ENCODE assay signal across 8 cellular contexts in genomic region chr20:63894358-63895201, GRCh38. TPM values are rescaled to one million over a fixed set of nuclear protein-coding genes. Genes with fewer than 3 reads are reported as not detected.
DNase-seq lines count a peak whose midpoint lies in the region; ATAC-seq and TF ChIP-seq lines count a peak whose summit lies in the region.

DNAJC5 (plus strand) TSS chr20:63895126; CDS start chr20:63928346, 33,220 bp downstream.

- H3K9ac ChIP-seq in smooth muscle cell (ENCODE audit: low read depth), result peak within 1 kb of the TSS; percentile 45

- DNase-seq in AG08395 (ENCODE audit: low spot score) (peak; percentile 100), NCI-H2227 treated with DMSO at 0.1 percent for 48 hours (lab: John Stamatoyannopoulos, UW) (peak; percentile 89), cardiac fibroblast (ENCODE audit: low read depth in 2 of 2) (peak; percentile 92 to 96), immature natural killer cell (peak; percentile 97 to 99 (median 98)), smooth muscle cell (lab: John Stamatoyannopoulos, UW; ENCODE audit: unreplicated experiment) (peak; percentile 77)
- DNase-seq in activated CD4-positive, CD25-positive, alpha-beta regulatory T cell (lab: John Stamatoyannopoulos, UW), result peak; percentile 80 to 97 (median 92)

- peak within 1 kb of the TSS; percentile 93 to 99 (median 98) for H3K27ac Mint-ChIP-seq in immature natural killer cell

- H4K20me1 ChIP-seq in smooth muscle cell (ENCODE audit: low read depth), result peaks cover 75% of the 10 kb centered on the region

- H3K36me3 Mint-ChIP-seq in immature natural killer cell, result peaks cover 0 to 8% (median 4%) of the 10 kb centered on the region in 3 donors

- H3K79me2 ChIP-seq in smooth muscle cell (ENCODE audit: low read depth), result peaks cover 42% of the 10 kb centered on the region

- H3K27ac ChIP-seq in smooth muscle cell (ENCODE audit: low read depth), result peak within 1 kb of the TSS; percentile 61

- TF ChIP-seq CTCF in cardiac fibroblast (IDR thresholded peaks at IDR 0.05; ENCODE audit: low read depth, low read length), result no peak
- TF ChIP-seq CTCF in smooth muscle cell (IDR thresholded peaks at IDR 0.05; ENCODE audit: borderline replicate concordance, insufficient read depth, poor library complexity, severe bottlenecking), result no peak

- no peaks in the 10 kb centered on the region for H3K36me3 ChIP-seq in smooth muscle cell (ENCODE audit: low read depth)

- H3K4me2 ChIP-seq in smooth muscle cell, result peak within 1 kb of the TSS; percentile 90

- under 1% methylated on average over 40 of the region's 82 CpGs for WGBS in smooth muscle cell (ENCODE audit: low lambda C conversion rate)

- peak within 1 kb of the TSS; percentile 61 to 69 for H3K4me3 ChIP-seq in cardiac fibroblast (replicated peaks in 1 of 2; ENCODE audit: low read depth in 2 of 2, low read length in 2 of 2)
- peak within 1 kb of the TSS; percentile 58 for H3K4me3 ChIP-seq in smooth muscle cell

- ATAC-seq in GM18907 (IDR thresholded peaks at IDR 0.05; ENCODE audit: unreplicated experiment) (peak; percentile 78), HG03175 (IDR thresholded peaks at IDR 0.05; ENCODE audit: unreplicated experiment) (peak; percentile 84)

- peaks cover 10% of the 10 kb centered on the region for H3K4me1 ChIP-seq in smooth muscle cell (ENCODE audit: low read depth)

- H3K27me3 ChIP-seq in smooth muscle cell (ENCODE audit: low read depth), result no peaks in the 10 kb centered on the region

- H3F3A ChIP-seq in smooth muscle cell (ENCODE audit: low read depth), result peaks cover 42% of the 10 kb centered on the region

- peak within 1 kb of the TSS; percentile 90 to 95 (median 94) for H3K4me3 Mint-ChIP-seq in immature natural killer cell

- H3K9me3 ChIP-seq in smooth muscle cell (replicated peaks; ENCODE audit: low read depth), result no peaks in the 10 kb centered on the region

- H3K9me3 Mint-ChIP-seq in immature natural killer cell, result no peaks in the 10 kb centered on the region

- peaks cover 3 to 9% (median 8%) of the 10 kb centered on the region in 3 donors for H3K27me3 Mint-ChIP-seq in immature natural killer cell (ENCODE audit: low read depth in 3 of 3)

- H2AFZ ChIP-seq in smooth muscle cell (ENCODE audit: low read depth), result no peak within 1 kb of the TSS

- peaks cover 43 to 47% of the 10 kb centered on the region in 2 donors for H3K4me1 Mint-ChIP-seq in immature natural killer cell

RNA-seq across cellular contexts. Expression of gene DNAJC5, which starts in this region (rescaled TPM):
- polyA plus RNA-seq in immature natural killer cell (1 to 10 TPM; 1.4 to 8.2 (median 2.9) TPM), smooth muscle cell (8.7 TPM in 2 replicates)
- 21.1 and 24.5 TPM in 2 replicates for total RNA-seq in smooth muscle cell

Comparison
In these comparisons a context has a peak if more than half of its experiments do, and no peak if none do; other contexts are left out.
1. Peak in every context shown above with its lines: DNase-seq, ATAC-seq, H3K4me3 ChIP-seq and H3K27ac ChIP-seq.